In genomic region chr3:187743195-187744141, GRCh38 we compare ENCODE assay signal across 8 cellular contexts. TPM values are rescaled to one million over a fixed set of nuclear protein-coding genes. Genes with fewer than 3 reads are reported as not detected.
DNase-seq lines count a peak whose midpoint lies in the region; ATAC-seq and TF ChIP-seq lines count a peak whose summit lies in the region.

No MANE protein-coding gene starts in this region.

- no peaks in the 10 kb centered on the region for H3K36me3 ChIP-seq in hepatocyte (replicated peaks; ENCODE audit: insufficient read depth, low read depth)

- peak; percentile 4 for ATAC-seq in sciatic nerve
- ATAC-seq in GM18861 (IDR thresholded peaks at IDR 0.05; ENCODE audit: unreplicated experiment) = no peak

- H3K4me3 ChIP-seq in hepatocyte = peak overlapping the region; percentile 76

- intact Hi-C loops in sciatic nerve (cut with DNase I) = loop anchor here (2.0 kb wide), 1 partner anchor 1203 kb away; no protein-coding TSS in a partner anchor

- H3K4me1 ChIP-seq in hepatocyte (ENCODE audit: insufficient read depth) = peaks cover 29% of the 10 kb centered on the region

- H4K20me1 ChIP-seq in hepatocyte (ENCODE audit: insufficient read depth, poor library complexity, severe bottlenecking) = peaks cover 22% of the 10 kb centered on the region

- TF ChIP-seq POLR2A in Raji (IDR thresholded peaks at IDR 0.05; ENCODE audit: insufficient read depth, low read depth, low read length) = peak; percentile 34; the same call in 1 of the 2 replicates

- H3K79me2 ChIP-seq in hepatocyte = peaks cover 61% of the 10 kb centered on the region

- no peaks in the 10 kb centered on the region for H3K9me3 ChIP-seq in hepatocyte (ENCODE audit: low read depth)

- H3K4me2 ChIP-seq in hepatocyte = peak overlapping the region; percentile 94

- no peaks in the 10 kb centered on the region for H3K9me2 ChIP-seq in hepatocyte (replicated peaks; ENCODE audit: insufficient read depth)

- no peak overlapping the region for H2AFZ ChIP-seq in hepatocyte

- no peak for TF ChIP-seq CTCF in hepatocyte (IDR thresholded peaks at IDR 0.05; ENCODE audit: poor library complexity)

- no peaks in the 10 kb centered on the region for H3K27me3 ChIP-seq in hepatocyte

- WGBS in hepatocyte (ENCODE audit: low lambda C conversion rate, missing lambda C conversion rate) = 2% methylated on average over 27 of the region's 45 CpGs

- H3K27ac ChIP-seq in angular gyrus (ENCODE audit: low read depth, low read length) = peak overlapping the region; percentile 90
- H3K27ac ChIP-seq in hepatocyte = peak overlapping the region; percentile 93

- DNase-seq in NCI-H1417 (lab: John Stamatoyannopoulos, UW) = peak; percentile 39 to 61 (median 47)
- no peak for DNase-seq in NCI-H1417 treated with DMSO at 0.1 percent for 48 hours (lab: John Stamatoyannopoulos, UW)
- peak; percentile 73 for DNase-seq in hepatocyte (ENCODE audit: low spot score)
- DNase-seq in sciatic nerve (ENCODE audit: low spot score) = peak; percentile 89
- no peak for DNase-seq in GF-D8 (lab: John Stamatoyannopoulos, UW)

RNA-seq across cellular contexts. Expression of gene BCL6, which starts 1.8 kb away (rescaled TPM):
- total RNA-seq in hepatocyte (40.3 and 46.5 TPM in 2 replicates), sciatic nerve (188 TPM)
- polyA plus RNA-seq in hepatocyte = 31.9 and 32.0 TPM in 2 replicates

RNA-seq across cellular contexts. Expression of gene RTP2, which starts 41.1 kb away (rescaled TPM):
- total RNA-seq in hepatocyte (not detected in 2 replicates), sciatic nerve (not detected)
- polyA plus RNA-seq in hepatocyte = not detected in 2 replicates

Comparison
In these comparisons a context has a peak if more than half of its experiments do, and no peak if none do; other contexts are left out.
1. DNase-seq: peak in NCI-H1417 (3 of 3), hepatocyte (single experiment) and sciatic nerve (single experiment); none in NCI-H1417 treated with DMSO at 0.1 percent for 48 hours (single experiment) and GF-D8 (single experiment).